In genomic region chr1:170711682-170712081, GRCh38 we compare ENCODE assay signal across 19 cellular contexts. TPM values are rescaled to one million over a fixed set of nuclear protein-coding genes. Genes with fewer than 3 reads are reported as not detected.
A peak's percentile ranks its signal among the peaks of the same experiment; 100 is the strongest.
DNase-seq lines count a peak whose midpoint lies in the region; ATAC-seq and TF ChIP-seq lines count a peak whose summit lies in the region.
"Had no signal": no experiment of that assay in that cellular context is flagged by ENCODE, and none has a peak within 500 bp of the region (broad histone marks: within the 10 kb centered on the region; RNA-seq: fewer than 3 reads in every experiment).

No MANE protein-coding gene starts in this region.

- no peaks in the 10 kb centered on the region for H3K27me3 ChIP-seq in aorta (ENCODE audit: control insufficient read depth in 1 of 2, insufficient read depth in 2 of 2, low read length in 1 of 2)
- H3K27me3 ChIP-seq: neutrophil, right lobe of liver, transverse colon had no signal

- H3K27ac ChIP-seq in aorta (ENCODE audit: low read depth in 1 of 2, low read length in 2 of 2): peak overlapping the region; percentile 36 to 93
- H3K27ac ChIP-seq: KMS-11, neutrophil, right lobe of liver, transverse colon had no signal

- intact Hi-C loops in aorta (cut with DNase I): loop anchor here in 1 of 2 donors (5.0 kb wide), 1 partner anchor 49 kb away; the partner anchor contains the start of gene PRRX1

- no peaks in the 10 kb centered on the region for H3K9me3 ChIP-seq in aorta (ENCODE audit: control insufficient read depth, low read length)
- H3K9me3 ChIP-seq: neutrophil, right lobe of liver, transverse colon had no signal

- ATAC-seq in aorta (ENCODE audit: low FRiP score): no peak
- no peak for ATAC-seq in HG02970 (IDR thresholded peaks at IDR 0.05; ENCODE audit: low FRiP score, unreplicated experiment)
- ATAC-seq in GM19035 (IDR thresholded peaks at IDR 0.05; ENCODE audit: unreplicated experiment): no peak
- ATAC-seq: right lobe of liver had no signal

- H3K36me3 ChIP-seq in aorta (ENCODE audit: control insufficient read depth in 1 of 2, insufficient read depth in 2 of 2, low read length in 1 of 2): no peaks in the 10 kb centered on the region
- H3K36me3 ChIP-seq: neutrophil, right lobe of liver, transverse colon had no signal

- TF ChIP-seq CTCF in fibroblast of villous mesenchyme (IDR thresholded peaks at IDR 0.05; ENCODE audit: insufficient read depth, low read depth, low read length): no peak

- H3K4me3 ChIP-seq in fibroblast of villous mesenchyme (ENCODE audit: low read depth, low read length) (no peak overlapping the region), aorta (ENCODE audit: low read length in 2 of 2) (no peak overlapping the region)
- H3K4me3 ChIP-seq: right lobe of liver, transverse colon had no signal

- peaks cover 1 to 19% of the 10 kb centered on the region in 2 donors for H3K4me1 ChIP-seq in aorta (ENCODE audit: control insufficient read depth in 1 of 2, insufficient read depth in 2 of 2, low read length in 2 of 2)
- H3K4me1 ChIP-seq: right lobe of liver had no signal

- DNase-seq in HCEC 1CT: peak; percentile 97
- DNase-seq in amniotic epithelial cell (ENCODE audit: low read depth): peak; percentile 56
- DNase-seq in fibroblast of villous mesenchyme (ENCODE audit: low read depth): peak; percentile 66
- DNase-seq in aorta: no peak
- DNase-seq in NCI-H748 treated with DMSO at 0.1 percent for 48 hours (lab: John Stamatoyannopoulos, UW): no peak
- DNase-seq: activated CD4-positive, alpha-beta T cell treated with anti-CD3 and anti-CD28 coated beads for 48 hours; activated naive CD8-positive, alpha-beta T cell treated with anti-CD3 and anti-CD28 coated beads for 36 hours; activated T-cell treated with anti-CD3 and anti-CD28 coated beads, Interleukin-2, amount 50 U/mL, for 24 hours; islet precursor cell; NCI-H146; NCI-H2227 treated with DMSO at 0.1 percent for 48 hours; right lobe of liver; SIG-M5; stimulated activated CD4-positive, alpha-beta T cell treated with anti-CD3 and anti-CD28 coated beads, Interleukin-4, amount 100 ng/mL, for 24 hours; transverse colon had no signal

RNA-seq across cellular contexts. Expression of gene PRRX1, which starts 47.8 kb away (rescaled TPM):
- total RNA-seq in fibroblast of villous mesenchyme (174 and 203 TPM in 2 replicates), aorta (100 to 1,000 TPM; 159 to 272 TPM)
- 10 to 100 TPM; 15.2 to 51.6 TPM for polyA plus RNA-seq in aorta
- total RNA-seq: activated naive CD8-positive, alpha-beta T cell treated with anti-CD3 and anti-CD28 coated beads for 36 hours had no signal

Comparison
In these comparisons a context has a peak if more than half of its experiments do, and no peak if none do; other contexts are left out.
1. DNase-seq: peak in HCEC 1CT (single experiment), amniotic epithelial cell (single experiment) and fibroblast of villous mesenchyme (single experiment); none in aorta (0 of 2) and NCI-H748 treated with DMSO at 0.1 percent for 48 hours (single experiment).